Comparison of ENCODE assay signal across 11 cellular contexts in genomic region chr18:69435000-69435399, GRCh38. TPM values are rescaled to one million over a fixed set of nuclear protein-coding genes. Genes with fewer than 3 reads are reported as not detected.
"Had no signal": no experiment of that assay in that cellular context is flagged by ENCODE, and none has a peak within 500 bp of the region (broad histone marks: within the 10 kb centered on the region; RNA-seq: fewer than 3 reads in every experiment).

No MANE protein-coding gene starts in this region.

- H3K9ac ChIP-seq: KMS-11 had no signal

- FAIRE-seq: H1, H54, HTR-8/SVneo had no signal

- H3K27ac ChIP-seq: KMS-11 had no signal

- H3K4me3 ChIP-seq: GM23338 had no signal

- ATAC-seq: GM23338 had no signal

- H2AFZ ChIP-seq: GM23338 had no signal

- H3K4me2 ChIP-seq: GM23338, KMS-11 had no signal

- DNase-seq: H9, HCEC 1CT, HFFc6, KBM-7 had no signal

RNA-seq across cellular contexts. Expression of gene DOK6, which starts 34.3 kb away (rescaled TPM):
- total RNA-seq: HFFc6, HT-29 had no signal
- polyA plus RNA-seq: IgD-negative memory B cell had no signal
